ENCODE assay signal across 18 cellular contexts in the genomic region with DNA sequence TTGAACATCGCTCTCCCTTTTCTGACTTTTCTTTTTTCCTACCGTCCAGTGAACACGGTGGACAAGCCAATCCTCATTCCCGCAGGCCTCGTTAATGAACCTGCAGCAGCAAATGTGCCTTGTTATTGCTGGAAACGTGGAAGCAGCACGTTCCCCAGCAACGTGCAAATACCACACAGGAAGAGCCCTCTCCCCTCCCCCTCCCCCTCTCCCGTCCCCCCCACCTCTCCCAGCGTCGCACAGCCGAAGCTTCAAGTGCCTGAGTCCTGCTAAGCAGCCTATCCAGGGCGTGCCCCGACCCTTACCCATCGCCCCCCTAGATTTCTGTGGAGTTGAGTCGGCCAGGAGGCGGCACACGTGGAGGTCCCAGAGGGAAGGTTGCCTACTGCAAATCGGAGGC.
"Had no signal": no experiment of that assay in that cellular context is flagged by ENCODE, and none has a peak within 500 bp of the region (broad histone marks: within the 10 kb centered on the region; RNA-seq: fewer than 3 reads in every experiment).

No MANE protein-coding gene starts in this region.

- H3K36me3 Mint-ChIP-seq: activated naive CD8-positive, alpha-beta T cell treated with anti-CD3 and anti-CD28 coated beads, Interleukin-2, amount 10 ng/mL, durations not matched to agents 7 days and 5 days; mesothelial cell of epicardium had no signal

- H3K27ac Mint-ChIP-seq: activated CD4-positive, alpha-beta T cell treated with anti-CD3 and anti-CD28 coated beads, Interleukin-2, amount 10 ng/mL, durations not matched to agents 7 days and 5 days; activated naive CD8-positive, alpha-beta T cell treated with anti-CD3 and anti-CD28 coated beads, Interleukin-2, amount 10 ng/mL, durations not matched to agents 7 days and 5 days; dendritic cell treated with granulocyte-macrophage colony-stimulating factor and Interleukin-4, amounts not matched to agents 40 ng/mL and 50 ng/mL, for 4 days; mesothelial cell of epicardium had no signal

- H3K27ac ChIP-seq: foreskin keratinocyte, ovary, tibial artery had no signal

- H3K9me3 ChIP-seq: ovary had no signal

- H3K4me3 Mint-ChIP-seq: activated CD4-positive, alpha-beta T cell treated with anti-CD3 and anti-CD28 coated beads, Interleukin-2, amount 10 ng/mL, durations not matched to agents 7 days and 5 days; activated naive CD8-positive, alpha-beta T cell treated with anti-CD3 and anti-CD28 coated beads, Interleukin-2, amount 10 ng/mL, durations not matched to agents 7 days and 5 days; dendritic cell treated with granulocyte-macrophage colony-stimulating factor and Interleukin-4, amounts not matched to agents 40 ng/mL and 50 ng/mL, for 4 days; mesothelial cell of epicardium had no signal

- H3K4me3 ChIP-seq: lung, ovary, tibial artery had no signal

- H3K4me1 ChIP-seq: foreskin keratinocyte had no signal

- ATAC-seq: foreskin keratinocyte, left colon had no signal

- FAIRE-seq: TTC549, urothelium cell line had no signal

- H3K27me3 ChIP-seq: foreskin keratinocyte, ovary, tibial artery had no signal

- H3K36me3 ChIP-seq: ovary, tibial artery had no signal

- DNase-seq: activated CD4-positive, alpha-beta T cell treated with anti-CD3 and anti-CD28 coated beads, Interleukin-2, amount 10 ng/mL, durations not matched to agents 7 days and 5 days; activated CD4-positive, CD25-positive, alpha-beta regulatory T cell; activated CD8-positive, alpha-beta memory T cell treated with anti-CD3 and anti-CD28 coated beads for 24 hours; activated naive CD4-positive, alpha-beta T cell; activated naive CD8-positive, alpha-beta T cell treated with anti-CD3 and anti-CD28 coated beads, Interleukin-2, amount 10 ng/mL, durations not matched to agents 7 days and 5 days; anterior cingulate cortex; effector memory CD4-positive, alpha-beta T cell; foreskin keratinocyte; left colon; ovary; stimulated activated CD4-positive, alpha-beta T cell treated with anti-CD3 and anti-CD28 coated beads, Interleukin-12 subunit alpha, Interleukin-12 subunit beta, amount 100 ng/mL, for 4 hours; stimulated activated CD4-positive, alpha-beta T cell treated with anti-CD3 and anti-CD28 coated beads, Interleukin-2, amount 100 ng/mL, for 24 hours; tibial artery had no signal
